ENCODE assay signal across 1 cellular context in the genomic region with DNA sequence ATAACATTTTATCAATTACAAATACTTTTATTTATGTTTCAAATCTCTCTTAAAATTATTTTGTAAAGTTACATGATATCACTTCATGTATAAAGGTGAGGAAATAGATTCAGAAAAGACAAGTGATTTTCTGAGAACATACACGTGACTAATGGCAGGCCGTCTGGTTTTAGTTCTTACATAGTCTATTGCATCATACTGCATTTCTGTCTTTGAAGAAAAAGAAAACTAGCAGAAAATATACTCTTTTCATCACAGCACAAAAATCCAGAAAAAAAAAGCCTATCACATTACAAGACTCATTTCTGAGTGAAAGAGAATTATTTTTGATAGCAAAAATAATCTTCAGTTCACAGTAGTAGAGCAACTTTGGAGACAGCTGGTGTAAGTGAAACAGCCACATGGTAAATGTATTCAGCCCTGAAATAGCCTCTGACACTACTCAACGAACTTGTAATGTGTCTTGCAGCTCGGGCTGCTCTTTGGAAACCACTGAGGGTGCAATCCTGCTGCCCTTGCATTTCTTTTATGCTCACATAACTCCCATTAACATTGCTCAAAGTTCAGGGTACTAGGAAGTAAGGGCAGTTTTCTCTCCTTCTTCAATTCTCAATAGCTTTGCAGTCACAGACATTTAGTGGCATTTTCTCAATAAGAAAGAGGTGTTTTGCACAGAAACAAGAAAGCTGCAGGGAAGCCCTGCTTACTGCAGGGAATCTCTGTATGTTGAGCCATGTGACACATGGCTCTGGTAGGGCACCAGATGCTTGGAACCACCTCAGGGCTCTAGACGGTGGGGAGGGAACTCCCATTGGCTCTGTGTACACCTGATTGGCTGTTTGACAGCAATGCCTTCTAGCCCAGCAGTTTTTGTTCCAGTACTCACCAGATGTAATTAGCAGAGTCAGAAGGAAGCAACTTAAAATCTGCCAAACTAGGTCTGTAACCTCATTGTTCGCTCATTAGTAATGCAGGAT.
TF ChIP-seq lines count a peak whose summit lies in the region.

No MANE protein-coding gene starts in this region.

TF ChIP-seq in H1, 55 proteins besides CTCF, POLR2A, EP300 and RAD21:
- TF ChIP-seq POLR2AphosphoS5 (IDR thresholded peaks at IDR 0.05; ENCODE audit: low read depth, low read length) (no peak), CEBPB (IDR thresholded peaks at IDR 0.05; ENCODE audit: low read depth, low read length) (peak; percentile 89)
